ENCODE assay signal across 9 cellular contexts in the genomic region with DNA sequence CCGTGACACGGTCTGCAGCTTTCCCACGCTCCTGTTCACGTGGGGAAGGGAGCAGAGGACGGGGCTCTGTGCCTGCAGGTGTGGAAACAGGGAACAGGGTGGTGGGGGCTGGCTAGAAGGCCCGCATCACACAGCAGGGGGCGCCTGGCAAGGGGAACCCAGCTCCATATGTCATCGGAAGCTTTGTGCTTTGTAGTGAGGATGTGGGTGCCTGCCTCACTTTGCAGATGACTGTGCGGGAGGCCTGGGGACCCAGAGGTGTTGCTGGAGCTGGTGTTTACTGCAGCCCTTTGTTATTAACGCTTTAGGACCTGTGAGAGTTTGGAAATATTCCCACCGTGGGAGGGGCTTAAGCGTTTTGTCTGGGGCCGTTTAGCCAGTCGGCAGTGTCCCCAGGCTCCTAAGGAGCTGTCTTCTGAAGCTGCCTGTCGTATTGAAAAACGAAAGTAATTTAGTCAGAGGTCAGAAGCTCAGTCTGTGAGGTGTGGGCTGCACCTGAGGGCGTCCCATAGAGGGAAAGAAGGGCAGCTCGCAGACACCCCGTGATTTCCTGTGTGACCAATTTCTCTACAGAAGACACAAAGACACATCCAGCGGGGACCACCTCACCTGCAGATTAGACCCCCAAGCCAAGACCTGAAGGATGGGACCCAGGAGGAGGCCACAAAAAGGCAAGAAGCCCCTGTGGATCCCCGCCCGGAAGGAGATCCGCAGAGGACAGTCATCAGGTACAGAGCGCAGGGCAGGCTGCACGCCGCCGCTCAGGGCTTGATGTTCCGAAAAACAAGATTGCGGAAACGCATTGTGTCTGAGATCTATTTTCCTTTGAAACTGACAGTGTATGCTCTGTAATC. TPM values are rescaled to one million over a fixed set of nuclear protein-coding genes. Genes with fewer than 3 reads are reported as not detected.
DNase-seq lines count a peak whose midpoint lies in the region; ATAC-seq, FAIRE-seq and TF ChIP-seq lines count a peak whose summit lies in the region.
"Had no signal": no experiment of that assay in that cellular context is flagged by ENCODE, and none has a peak within 500 bp of the region (broad histone marks: within the 10 kb centered on the region; RNA-seq: fewer than 3 reads in every experiment).

No MANE protein-coding gene starts in this region.

- no peak overlapping the region for H3K27ac ChIP-seq in SK-N-SH (ENCODE audit: low read depth in 2 of 2, low read length in 1 of 2)

- H3K27me3 ChIP-seq in SK-N-SH (ENCODE audit: insufficient read depth) = no peaks in the 10 kb centered on the region

- POLR2A ChIA-PET in SK-N-SH (lab: Yijun Ruan, JAX) = no interaction called here

- TF ChIP-seq EP300 in SK-N-SH (IDR thresholded peaks at IDR 0.05; ENCODE audit: borderline replicate concordance in 1 of 2, low read depth in 1 of 2, low read length in 1 of 2) = no peak

- H3K27ac Mint-ChIP-seq in HFFc6 = no peak overlapping the region
- peak overlapping the region; percentile 89 to 96 for H3K27ac Mint-ChIP-seq in activated naive CD4-positive, alpha-beta T cell treated with anti-CD3 and anti-CD28 coated beads, Interleukin-2, amount 50 U/mL, for 72 hours

- H3K79me2 ChIP-seq in SK-N-SH (ENCODE audit: insufficient read depth) = 0 out of 2 replicates have a peak, but pooled peaks cover 4% of the 10 kb centered on the region

- H3K9me2 ChIP-seq in SK-N-SH = no peaks in the 10 kb centered on the region

- H3K4me3 ChIP-seq in SK-N-SH (ENCODE audit: low read depth in 2 of 2, low read length in 1 of 2) = no peak overlapping the region

- no peak for TF ChIP-seq RAD21 in SK-N-SH (IDR thresholded peaks at IDR 0.05; ENCODE audit: low read length)

- no peaks in the 10 kb centered on the region for H4K20me1 ChIP-seq in SK-N-SH (ENCODE audit: insufficient read depth)

- peak; percentile 80 for TF ChIP-seq CTCF in GM13977 (IDR thresholded peaks at IDR 0.05; ENCODE audit: extremely low read depth, insufficient read depth, missing control alignments)
- peak; percentile 43; the same call in 1 of the 2 replicates for TF ChIP-seq CTCF in HFFc6 (IDR thresholded peaks at IDR 0.05)
- TF ChIP-seq CTCF in SK-N-SH (IDR thresholded peaks at IDR 0.05) = peak; percentile 27

- peaks cover 21 to 39% of the 10 kb centered on the region in 2 experiments for H3K36me3 ChIP-seq in SK-N-SH (replicated peaks in 1 of 2; ENCODE audit: control insufficient read depth in 1 of 2, insufficient read depth in 2 of 2, low read length in 1 of 2)

- H3K9me3 Mint-ChIP-seq in HFFc6 = no peaks in the 10 kb centered on the region
- H3K9me3 Mint-ChIP-seq in activated naive CD4-positive, alpha-beta T cell treated with anti-CD3 and anti-CD28 coated beads, Interleukin-2, amount 50 U/mL, for 72 hours = no peaks in the 10 kb centered on the region

- H3K9me3 ChIP-seq in SK-N-SH = no peaks in the 10 kb centered on the region

- peak; percentile 86 for DNase-seq in GM13977 (ENCODE audit: low spot score)
- no peak for DNase-seq in HFFc6
- DNase-seq in SK-N-SH = peak; percentile 59
- DNase-seq in activated naive CD4-positive, alpha-beta T cell treated with anti-CD3 and anti-CD28 coated beads, Interleukin-2, amount 50 U/mL, for 72 hours (ENCODE audit: low spot score in 2 of 2) = peak; percentile 86 to 90
- peak; percentile 68 to 71 (median 68) for DNase-seq in stimulated activated CD4-positive, alpha-beta T cell treated with anti-CD3 and anti-CD28 coated beads, TNF-alpha, amount 100 ng/mL, for 1 hour (ENCODE audit: low read depth in 3 of 3, low spot score in 1 of 3)
- no peak for DNase-seq in frontal cortex (ENCODE audit: low spot score in 2 of 2)
- no peak for DNase-seq in NOMO-1 treated with dmso at 0.1 percent for 144 hours (lab: John Stamatoyannopoulos, UW; ENCODE audit: unreplicated experiment)
- no peak for DNase-seq in NCI-H146 (lab: John Stamatoyannopoulos, UW)

- no peak overlapping the region for H3K4me3 Mint-ChIP-seq in HFFc6

- in situ Hi-C loops in GM13977 (cut with MboI; ENCODE audit: low pct_unique_long_range_greater_than_20kb, low sequenced_read_pairs, unreplicated experiment) = no loop called here

- no peaks in the 10 kb centered on the region for H3K4me1 Mint-ChIP-seq in HFFc6 (ENCODE audit: low read depth)

- WGBS in SK-N-SH (ENCODE audit: low lambda C conversion rate) = 86% methylated on average over 25 of the region's 30 CpGs

- no peak overlapping the region for H2AFZ ChIP-seq in SK-N-SH (ENCODE audit: low read depth)

- peaks cover 22% of the 10 kb centered on the region for H3K36me3 Mint-ChIP-seq in HFFc6 (ENCODE audit: low read depth)
- peaks cover 11 to 16% of the 10 kb centered on the region in 2 donors for H3K36me3 Mint-ChIP-seq in activated naive CD4-positive, alpha-beta T cell treated with anti-CD3 and anti-CD28 coated beads, Interleukin-2, amount 50 U/mL, for 72 hours

- no peak overlapping the region for H3K4me2 ChIP-seq in SK-N-SH

- CTCF ChIA-PET in SK-N-SH (lab: Yijun Ruan, JAX) = interaction anchor here (0.7 to 1.5 kb wide), 9 partner anchors 8 to 141 kb away, joined by 3 to 5 read pairs (median 4); a partner anchor contains a TSS

- no peaks in the 10 kb centered on the region for H3K4me1 ChIP-seq in SK-N-SH (ENCODE audit: control insufficient read depth in 1 of 2, insufficient read depth in 2 of 2, low read depth in 1 of 2, low read length in 1 of 2)

- no peak overlapping the region for H3K9ac ChIP-seq in SK-N-SH

- peak; percentile 97 to 98 for ATAC-seq in activated naive CD4-positive, alpha-beta T cell treated with anti-CD3 and anti-CD28 coated beads, Interleukin-2, amount 50 U/mL, for 72 hours

- FAIRE-seq in frontal cortex (lab: Jason Lieb, UNC) = no peak
- FAIRE-seq: keratinocyte had no signal

- H3K27me3 Mint-ChIP-seq in HFFc6 (ENCODE audit: insufficient read depth) = no peaks in the 10 kb centered on the region

- peaks cover under 1% of the 10 kb centered on the region for H3F3A ChIP-seq in SK-N-SH (replicated peaks; ENCODE audit: insufficient read depth)

TF ChIP-seq in SK-N-SH, 30 proteins besides CTCF, POLR2A, EP300 and RAD21 (continues in another document):
- TF ChIP-seq, protein P1, sequence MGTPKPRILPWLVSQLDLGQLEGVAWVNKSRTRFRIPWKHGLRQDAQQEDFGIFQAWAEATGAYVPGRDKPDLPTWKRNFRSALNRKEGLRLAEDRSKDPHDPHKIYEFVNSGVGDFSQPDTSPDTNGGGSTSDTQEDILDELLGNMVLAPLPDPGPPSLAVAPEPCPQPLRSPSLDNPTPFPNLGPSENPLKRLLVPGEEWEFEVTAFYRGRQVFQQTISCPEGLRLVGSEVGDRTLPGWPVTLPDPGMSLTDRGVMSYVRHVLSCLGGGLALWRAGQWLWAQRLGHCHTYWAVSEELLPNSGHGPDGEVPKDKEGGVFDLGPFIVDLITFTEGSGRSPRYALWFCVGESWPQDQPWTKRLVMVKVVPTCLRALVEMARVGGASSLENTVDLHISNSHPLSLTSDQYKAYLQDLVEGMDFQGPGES (IDR thresholded peaks at IDR 0.05; ENCODE audit: low read depth, low read length) = no peak
- no peak for TF ChIP-seq FOSL2 (IDR thresholded peaks at IDR 0.05; ENCODE audit: borderline replicate concordance, low read depth)
- TF ChIP-seq NRF1 (IDR thresholded peaks at IDR 0.05; ENCODE audit: low read depth, low read length) = no peak
- no peak for TF ChIP-seq TCF12 (IDR thresholded peaks at IDR 0.05)
- no peak for TF ChIP-seq GABPA (IDR thresholded peaks at IDR 0.05; ENCODE audit: low read depth)
- no peak for TF ChIP-seq SIN3A (IDR thresholded peaks at IDR 0.05; ENCODE audit: borderline replicate concordance, low read depth, low read length)
- no peak for TF ChIP-seq GATA2 (CRISPR knock-in tag; IDR thresholded peaks at IDR 0.05)
- no peak for TF ChIP-seq NFIC (IDR thresholded peaks at IDR 0.05; ENCODE audit: borderline replicate concordance)

RNA-seq across cellular contexts. Expression of a gene that starts 9.1 kb away (rescaled TPM):
- total RNA-seq in HFFc6 (2021; fragmentation: NEBNext Ultra II Directional; extraction: Animal tissue kit (Norgen Biotek cat#: 25700)) = 10 to 100 TPM; 70.1 to 90.2 (median 77.6) TPM
- 57.8 and 61.9 TPM in 2 replicates for polyA plus RNA-seq in SK-N-SH (2012; rRNA removed)
- 27.1 and 44.0 TPM in 2 replicates for polyA plus RNA-seq in SK-N-SH (2012; cell fraction: cytosol; rRNA removed)
- 115 and 121 TPM in 2 replicates for polyA plus RNA-seq in SK-N-SH (2012; cell fraction: nucleus; rRNA removed)
- 10 to 100 TPM; 23.8 to 41.4 TPM for total RNA-seq in activated naive CD4-positive, alpha-beta T cell treated with anti-CD3 and anti-CD28 coated beads, Interleukin-2, amount 50 U/mL, for 72 hours
- 42.0 TPM for total RNA-seq in frontal cortex

RNA-seq across cellular contexts. Expression of a gene that starts 18.6 kb away (rescaled TPM):
- 10 to 100 TPM in 5 of 6 experiments, 1 to 10 TPM in 1; 9.4 to 13.1 (median 10.6) TPM for total RNA-seq in HFFc6 (2021; fragmentation: NEBNext Ultra II Directional; extraction: Animal tissue kit (Norgen Biotek cat#: 25700))
- polyA plus RNA-seq in SK-N-SH (2012; rRNA removed) = 3.2 and 5.6 TPM in 2 replicates
- 1.5 and 2.3 TPM in 2 replicates for polyA plus RNA-seq in SK-N-SH (2012; cell fraction: cytosol; rRNA removed)
- 21.7 and 23.8 TPM in 2 replicates for polyA plus RNA-seq in SK-N-SH (2012; cell fraction: nucleus; rRNA removed)
- total RNA-seq in activated naive CD4-positive, alpha-beta T cell treated with anti-CD3 and anti-CD28 coated beads, Interleukin-2, amount 50 U/mL, for 72 hours = 10 to 100 TPM in 1 of 2 donors, 1 to 10 TPM in 1; 7.5 to 28.2 TPM
- total RNA-seq in frontal cortex = 0.41 TPM

RNA-seq across cellular contexts. Expression of a gene that starts 18.6 kb away (rescaled TPM):
- 10 to 100 TPM; 47.5 to 90.2 (median 51.1) TPM for total RNA-seq in HFFc6 (2021; fragmentation: NEBNext Ultra II Directional; extraction: Animal tissue kit (Norgen Biotek cat#: 25700))
- 127 and 141 TPM in 2 replicates for polyA plus RNA-seq in SK-N-SH (2012; rRNA removed)
- polyA plus RNA-seq in SK-N-SH (2012; cell fraction: cytosol; rRNA removed) = 30.2 and 55.0 TPM in 2 replicates
- 795 and 924 TPM in 2 replicates for polyA plus RNA-seq in SK-N-SH (2012; cell fraction: nucleus; rRNA removed)
- 100 to 1,000 TPM; 172 to 236 TPM for total RNA-seq in activated naive CD4-positive, alpha-beta T cell treated with anti-CD3 and anti-CD28 coated beads, Interleukin-2, amount 50 U/mL, for 72 hours
- 38.3 TPM for total RNA-seq in frontal cortex

RNA-seq across cellular contexts. Expression of a gene that starts 25.5 kb away (rescaled TPM):
- 10 to 100 TPM in 5 of 6 experiments, 1 to 10 TPM in 1; 7.7 to 14.8 (median 11.3) TPM for total RNA-seq in HFFc6 (2021; fragmentation: NEBNext Ultra II Directional; extraction: Animal tissue kit (Norgen Biotek cat#: 25700))
- polyA plus RNA-seq in SK-N-SH (2012; rRNA removed) = 4.6 and 6.0 TPM in 2 replicates
- 2.1 and 5.0 TPM in 2 replicates for polyA plus RNA-seq in SK-N-SH (2012; cell fraction: cytosol; rRNA removed)
- polyA plus RNA-seq in SK-N-SH (2012; cell fraction: nucleus; rRNA removed) = 6.3 and 7.3 TPM in 2 replicates
- 10 to 100 TPM in 1 of 2 donors, 1 to 10 TPM in 1; 3.5 to 13.3 TPM for total RNA-seq in activated naive CD4-positive, alpha-beta T cell treated with anti-CD3 and anti-CD28 coated beads, Interleukin-2, amount 50 U/mL, for 72 hours
- 1.2 TPM for total RNA-seq in frontal cortex

RNA-seq across cellular contexts. Expression of a gene that starts 42.0 kb away (rescaled TPM):
- under 1 TPM in 3 of 6 experiments, not detected in 3; 0.12 to 0.28 (median 0.16) TPM for total RNA-seq in HFFc6 (2021; fragmentation: NEBNext Ultra II Directional; extraction: Animal tissue kit (Norgen Biotek cat#: 25700))
- not detected in 2 replicates for polyA plus RNA-seq in SK-N-SH (2012; rRNA removed)
- polyA plus RNA-seq in SK-N-SH (2012; cell fraction: cytosol; rRNA removed) = not detected in 2 replicates
- polyA plus RNA-seq in SK-N-SH (2012; cell fraction: nucleus; rRNA removed) = 0.02 TPM in 1 of 2 replicates, not detected in the other
- total RNA-seq in activated naive CD4-positive, alpha-beta T cell treated with anti-CD3 and anti-CD28 coated beads, Interleukin-2, amount 50 U/mL, for 72 hours = under 1 TPM in 1 of 2 donors, not detected in 1; 0.27 TPM
- 0.82 TPM for total RNA-seq in frontal cortex

Comparison
In these comparisons a context has a peak if more than half of its experiments do, and no peak if none do; other contexts are left out.
1. DNase-seq: peak in GM13977 (single experiment), SK-N-SH (single experiment), activated naive CD4-positive, alpha-beta T cell treated with anti-CD3 and anti-CD28 coated beads, Interleukin-2, amount 50 U/mL, for 72 hours (2 of 2) and stimulated activated CD4-positive, alpha-beta T cell treated with anti-CD3 and anti-CD28 coated beads, TNF-alpha, amount 100 ng/mL, for 1 hour (3 of 3); none in HFFc6 (single experiment), frontal cortex (0 of 2), NOMO-1 treated with dmso at 0.1 percent for 144 hours (single experiment) and NCI-H146 (single experiment).
2. CTCF ChIP-seq: peak in every context shown above with its lines; median percentile 80 in GM13977; 43 in HFFc6; 27 in SK-N-SH.